20 cellular contexts compared by ENCODE assay signal in the genomic region with DNA sequence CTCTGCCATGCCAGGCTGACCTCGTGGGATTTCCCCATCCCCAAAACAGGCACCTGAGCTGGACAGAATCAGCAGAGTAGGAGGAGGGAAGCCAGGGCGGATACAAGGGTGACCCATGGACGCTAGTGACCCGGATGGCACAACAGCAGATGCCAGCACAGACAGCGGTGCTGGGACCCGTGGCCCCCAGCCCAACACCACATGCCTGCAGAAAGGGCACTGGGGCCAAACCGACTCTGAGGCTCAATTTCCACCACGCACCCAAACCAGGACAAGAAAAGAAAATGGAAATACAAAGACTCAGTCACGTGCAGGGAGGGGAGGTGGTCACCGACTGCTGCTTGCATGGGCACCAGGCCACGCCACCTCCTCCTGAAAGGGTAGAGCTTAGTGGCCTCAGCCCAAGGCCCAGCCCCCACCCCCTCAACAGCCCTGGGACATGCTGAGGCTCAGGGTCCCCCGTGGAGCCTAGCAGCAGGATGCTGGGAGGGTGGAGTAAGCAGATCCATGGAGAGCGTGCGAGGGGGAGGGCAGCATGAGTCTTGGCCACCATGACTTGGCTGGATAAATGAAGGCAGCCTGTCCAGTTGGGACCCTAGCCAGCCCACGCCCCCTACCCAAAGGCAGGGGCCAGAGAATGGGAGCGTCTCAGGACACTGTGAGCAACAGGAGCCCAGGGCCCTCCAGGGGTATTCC. TPM values are rescaled to one million over a fixed set of nuclear protein-coding genes. Genes with fewer than 3 reads are reported as not detected.
DNase-seq lines count a peak whose midpoint lies in the region; ATAC-seq and TF ChIP-seq lines count a peak whose summit lies in the region.
"Had no signal": no experiment of that assay in that cellular context is flagged by ENCODE, and none has a peak within 500 bp of the region (broad histone marks: within the 10 kb centered on the region; RNA-seq: fewer than 3 reads in every experiment).

No MANE protein-coding gene starts in this region.

- H3K4me1 ChIP-seq in upper lobe of right lung = no peaks in the 10 kb centered on the region
- H3K4me1 ChIP-seq: BE2C, Caco-2 had no signal

- H3K27ac Mint-ChIP-seq in activated CD4-positive, alpha-beta T cell treated with anti-CD3 and anti-CD28 coated beads, Interleukin-2, amount 10 ng/mL, durations not matched to agents 7 days and 5 days = no peak overlapping the region
- H3K27ac Mint-ChIP-seq: CD4-positive, CD25-positive, alpha-beta regulatory T cell had no signal

- H3K4me3 Mint-ChIP-seq in activated CD4-positive, alpha-beta T cell treated with anti-CD3 and anti-CD28 coated beads, Interleukin-2, amount 10 ng/mL, durations not matched to agents 7 days and 5 days = no peak overlapping the region
- H3K4me3 Mint-ChIP-seq: CD4-positive, CD25-positive, alpha-beta regulatory T cell had no signal

- H3K9me3 Mint-ChIP-seq in activated CD4-positive, alpha-beta T cell treated with anti-CD3 and anti-CD28 coated beads, Interleukin-2, amount 10 ng/mL, durations not matched to agents 7 days and 5 days = no peaks in the 10 kb centered on the region

- H3K36me3 Mint-ChIP-seq in activated CD4-positive, alpha-beta T cell treated with anti-CD3 and anti-CD28 coated beads, Interleukin-2, amount 10 ng/mL, durations not matched to agents 7 days and 5 days (ENCODE audit: low read depth) = no peaks in the 10 kb centered on the region
- H3K36me3 Mint-ChIP-seq: CD4-positive, CD25-positive, alpha-beta regulatory T cell had no signal

- H3K27me3 Mint-ChIP-seq in activated CD4-positive, alpha-beta T cell treated with anti-CD3 and anti-CD28 coated beads, Interleukin-2, amount 10 ng/mL, durations not matched to agents 7 days and 5 days = no peaks in the 10 kb centered on the region

- H3K27ac ChIP-seq in upper lobe of right lung = no peak overlapping the region
- H3K27ac ChIP-seq: HL-60 had no signal

- ATAC-seq in Right ventricle myocardium inferior (no peak), upper lobe of right lung (no peak), GM21528 (IDR thresholded peaks at IDR 0.05; ENCODE audit: low FRiP score, unreplicated experiment) (no peak), GM19397 (IDR thresholded peaks at IDR 0.05; ENCODE audit: unreplicated experiment) (no peak)
- ATAC-seq: Panc1 had no signal

- POLR2A ChIA-PET in activated CD4-positive, alpha-beta T cell treated with anti-CD3 and anti-CD28 coated beads, Interleukin-2, amount 10 ng/mL, durations not matched to agents 7 days and 5 days (lab: Charles Lee) = no interaction called here

- no peak for TF ChIP-seq CTCF in upper lobe of right lung (IDR thresholded peaks at IDR 0.05)

- H3K4me1 Mint-ChIP-seq in activated CD4-positive, alpha-beta T cell treated with anti-CD3 and anti-CD28 coated beads, Interleukin-2, amount 10 ng/mL, durations not matched to agents 7 days and 5 days = no peaks in the 10 kb centered on the region
- H3K4me1 Mint-ChIP-seq: CD4-positive, CD25-positive, alpha-beta regulatory T cell had no signal

- intact Hi-C loops in cardiac septum (cut with DNase I) = no loop called here
- intact Hi-C loops in Right ventricle myocardium inferior (cut with DNase I) = no loop called here
- intact Hi-C loops in upper lobe of right lung (cut with DNase I) = loop anchor here (10.0 kb wide), 1 partner anchor 146 kb away; no protein-coding TSS in a partner anchor

- H3K27me3 ChIP-seq in upper lobe of right lung = no peaks in the 10 kb centered on the region
- H3K27me3 ChIP-seq: BE2C had no signal

- H3K9me3 ChIP-seq in upper lobe of right lung = no peaks in the 10 kb centered on the region
- H3K9me3 ChIP-seq: BE2C, Caco-2 had no signal

- CTCF ChIA-PET in activated CD4-positive, alpha-beta T cell treated with anti-CD3 and anti-CD28 coated beads, Interleukin-2, amount 10 ng/mL, durations not matched to agents 7 days and 5 days (lab: Charles Lee) = no interaction called here

- no peaks in the 10 kb centered on the region for H3K36me3 ChIP-seq in upper lobe of right lung
- H3K36me3 ChIP-seq: BE2C had no signal

- no peak overlapping the region for H3K4me3 ChIP-seq in upper lobe of right lung

- DNase-seq in cardiac septum (ENCODE audit: low spot score) (peak; percentile 66), Right ventricle myocardium inferior (ENCODE audit: missing footprints) (no peak), cerebellum (ENCODE audit: low spot score) (peak; percentile 21), mesenteric fat pad (ENCODE audit: low spot score) (peak; percentile 71), upper lobe of right lung (peak; percentile 58)
- no peak for DNase-seq in activated CD4-positive, alpha-beta T cell treated with anti-CD3 and anti-CD28 coated beads, Interleukin-2, amount 10 ng/mL, durations not matched to agents 7 days and 5 days
- DNase-seq: Caco-2; CD4-positive, CD25-positive, alpha-beta regulatory T cell; IMR-90; NCI-H1048; NCI-H1436 treated with DMSO at 0.1 percent for 48 hours; NCI-H2081; NCI-H446 treated with DMSO at 0.1 percent for 48 hours had no signal

RNA-seq across cellular contexts. Expression of gene C4orf50, which starts 47.7 kb away (rescaled TPM):
- total RNA-seq in cardiac septum (0.03 TPM), Right ventricle myocardium inferior (not detected), cerebellum (9.4 TPM), mesenteric fat pad (not detected), upper lobe of right lung (0.12 TPM)
- total RNA-seq in activated CD4-positive, alpha-beta T cell treated with anti-CD3 and anti-CD28 coated beads, Interleukin-2, amount 10 ng/mL, durations not matched to agents 7 days and 5 days = under 1 TPM; 0.21 to 0.27 TPM
- total RNA-seq: Caco-2, HT1080, IMR-90, M059J had no signal

Comparison
In these comparisons a context has a peak if more than half of its experiments do, and no peak if none do; other contexts are left out.
1. DNase-seq: peak in cardiac septum (single experiment), cerebellum (single experiment), mesenteric fat pad (single experiment) and upper lobe of right lung (single experiment); none in Right ventricle myocardium inferior (single experiment) and activated CD4-positive, alpha-beta T cell treated with anti-CD3 and anti-CD28 coated beads, Interleukin-2, amount 10 ng/mL, durations not matched to agents 7 days and 5 days (single experiment).